15 cellular contexts compared by ENCODE assay signal in genomic region chr9:136577941-136578619, GRCh38. TPM values are rescaled to one million over a fixed set of nuclear protein-coding genes. Genes with fewer than 3 reads are reported as not detected.
DNase-seq lines count a peak whose midpoint lies in the region; ATAC-seq and TF ChIP-seq lines count a peak whose summit lies in the region.
"Had no signal": no experiment of that assay in that cellular context is flagged by ENCODE, and none has a peak within 500 bp of the region (broad histone marks: within the 10 kb centered on the region; RNA-seq: fewer than 3 reads in every experiment).

No MANE protein-coding gene starts in this region.

- H4K5ac ChIP-seq in mesendoderm (ENCODE audit: low read length) = no peak overlapping the region

- no peak overlapping the region for H3K27ac ChIP-seq in BLaER1
- H3K27ac ChIP-seq in DND-41 (ENCODE audit: low read length) = no peak overlapping the region
- H3K27ac ChIP-seq in SJCRH30 = no peak overlapping the region
- H3K27ac ChIP-seq in mesendoderm (ENCODE audit: low read depth, low read length) = no peak overlapping the region
- H3K27ac ChIP-seq: lower lobe of right lung had no signal

- H2AK5ac ChIP-seq in mesendoderm (ENCODE audit: low read length) = no peak overlapping the region

- TF ChIP-seq CTCF in DND-41 (IDR thresholded peaks at IDR 0.05; ENCODE audit: borderline replicate concordance, extremely low read depth, low read length, poor library complexity, severe bottlenecking) = no peak

- no CpG with 5 or more reads among the region's 27 CpGs for WGBS in mesendoderm (ENCODE audit: extremely low coverage, insufficient coverage, low lambda C conversion rate)

- peak overlapping the region; percentile 79 for H3K4me2 ChIP-seq in BLaER1
- no peak overlapping the region for H3K4me2 ChIP-seq in DND-41 (ENCODE audit: insufficient read depth, low read length)
- no peak overlapping the region for H3K4me2 ChIP-seq in mesendoderm (ENCODE audit: low read length)

- H3K79me2 ChIP-seq in DND-41 (ENCODE audit: insufficient read depth, low read length) (peaks cover 4% of the 10 kb centered on the region; the same call in 1 of the 2 replicates), mesendoderm (ENCODE audit: control insufficient read depth, insufficient read depth, low read length) (no peaks in the 10 kb centered on the region)

- no peak overlapping the region for H4K8ac ChIP-seq in mesendoderm (ENCODE audit: low read depth, low read length)

- H3K9me3 ChIP-seq in BLaER1 (no peaks in the 10 kb centered on the region), DND-41 (ENCODE audit: insufficient read depth, low read length, severe bottlenecking) (no peaks in the 10 kb centered on the region), SJCRH30 (replicated peaks) (no peaks in the 10 kb centered on the region)
- H3K9me3 ChIP-seq: lower lobe of right lung had no signal

- ATAC-seq in DND-41 (ENCODE audit: insufficient read depth, low read depth) (peak; percentile 51), HG03108 (IDR thresholded peaks at IDR 0.05; ENCODE audit: unreplicated experiment) (no peak)

- peak; percentile 44 for DNase-seq in DND-41
- peak; percentile 73 to 78 for DNase-seq in SJCRH30
- no peak for DNase-seq in mesendoderm
- no peak for DNase-seq in NCI-H510A treated with DMSO at 0.1 percent for 48 hours (lab: John Stamatoyannopoulos, UW)
- DNase-seq in DMS 273 treated with DMSO at 0.1 percent for 48 hours (lab: John Stamatoyannopoulos, UW) = no peak
- DNase-seq: activated CD4-positive, alpha-beta T cell treated with anti-CD3 and anti-CD28 coated beads, Interleukin-2, amount 10 ng/mL, durations not matched to agents 24 days and 14 days; activated T-cell treated with anti-CD3 and anti-CD28 coated beads, Interleukin-2, amount 50 U/mL, for 72 hours; effector memory CD8-positive, alpha-beta T cell; lower lobe of right lung; natural killer cell; NCI-H1105; NCI-H345; T1000 had no signal

- H3K4me1 ChIP-seq in BLaER1 (peaks cover 71% of the 10 kb centered on the region), DND-41 (ENCODE audit: insufficient read depth, low read length) (peaks cover 12% of the 10 kb centered on the region), SJCRH30 (peaks cover 17% of the 10 kb centered on the region), mesendoderm (ENCODE audit: control insufficient read depth, low read depth, low read length) (no peaks in the 10 kb centered on the region)

- H3K56ac ChIP-seq in mesendoderm (ENCODE audit: low read length) = no peak overlapping the region

- H3K27me3 ChIP-seq in BLaER1 (no peaks in the 10 kb centered on the region), DND-41 (ENCODE audit: insufficient read depth, low read length, poor library complexity) (no peaks in the 10 kb centered on the region), SJCRH30 (no peaks in the 10 kb centered on the region), mesendoderm (ENCODE audit: insufficient read depth, low read length, poor library complexity) (no peaks in the 10 kb centered on the region)

- no peaks in the 10 kb centered on the region for H3K79me1 ChIP-seq in mesendoderm (ENCODE audit: low read length)

- H4K20me1 ChIP-seq in BLaER1 = no peaks in the 10 kb centered on the region
- H4K20me1 ChIP-seq in DND-41 (ENCODE audit: insufficient read depth, low read length) = no peaks in the 10 kb centered on the region

- no peak overlapping the region for H2BK120ac ChIP-seq in mesendoderm (ENCODE audit: low read depth, low read length)

- H3K23ac ChIP-seq in mesendoderm (ENCODE audit: low read length) = no peak overlapping the region

- no peak overlapping the region for H2AFZ ChIP-seq in DND-41 (ENCODE audit: low read depth, low read length)

- H3K36me3 ChIP-seq in BLaER1 (no peaks in the 10 kb centered on the region), DND-41 (ENCODE audit: insufficient read depth, low read length) (0 out of 2 replicates have a peak, but pooled peaks cover 5% of the 10 kb centered on the region), SJCRH30 (no peaks in the 10 kb centered on the region), mesendoderm (ENCODE audit: control insufficient read depth, insufficient read depth, low read length) (no peaks in the 10 kb centered on the region)
- H3K36me3 ChIP-seq: lower lobe of right lung had no signal

- no peak overlapping the region for H3K4me3 ChIP-seq in BLaER1
- no peak overlapping the region for H3K4me3 ChIP-seq in DND-41 (ENCODE audit: low read depth in 1 of 2, low read length in 2 of 2)
- H3K4me3 ChIP-seq in SJCRH30 = no peak overlapping the region
- no peak overlapping the region for H3K4me3 ChIP-seq in mesendoderm (ENCODE audit: low read length)
- H3K4me3 ChIP-seq: lower lobe of right lung had no signal

- no peak overlapping the region for H2BK15ac ChIP-seq in mesendoderm (replicated peaks; ENCODE audit: low read depth)

- peak overlapping the region; percentile 7 for H3K18ac ChIP-seq in mesendoderm (ENCODE audit: low read length)

- H3K4ac ChIP-seq in mesendoderm (ENCODE audit: low read depth, low read length) = no peak overlapping the region

- H3K9ac ChIP-seq in BLaER1 = no peak overlapping the region
- H3K9ac ChIP-seq in DND-41 (ENCODE audit: low read depth, low read length) = no peak overlapping the region
- no peak overlapping the region for H3K9ac ChIP-seq in mesendoderm (ENCODE audit: low read length)

- H2BK5ac ChIP-seq in mesendoderm (ENCODE audit: low read length) = no peak overlapping the region

RNA-seq across cellular contexts. Expression of gene NOTCH1, which starts 32.2 kb away (rescaled TPM):
- total RNA-seq in SJCRH30 (2014; rRNA removed; shearing (Covaris generic)) = 25.8 and 28.5 TPM in 2 replicates
- polyA plus RNA-seq in mesendoderm (2013, experiment 1 of 2) = 14.3 TPM
- 14.2 TPM for polyA plus RNA-seq in mesendoderm (2013, experiment 2 of 2)

Comparison
In these comparisons a context has a peak if more than half of its experiments do, and no peak if none do; other contexts are left out.
1. DNase-seq: peak in DND-41 (single experiment) and SJCRH30 (2 of 2); none in mesendoderm (single experiment), NCI-H510A treated with DMSO at 0.1 percent for 48 hours (single experiment) and DMS 273 treated with DMSO at 0.1 percent for 48 hours (single experiment).